ENCODE assay signal across 31 cellular contexts in the genomic region with DNA sequence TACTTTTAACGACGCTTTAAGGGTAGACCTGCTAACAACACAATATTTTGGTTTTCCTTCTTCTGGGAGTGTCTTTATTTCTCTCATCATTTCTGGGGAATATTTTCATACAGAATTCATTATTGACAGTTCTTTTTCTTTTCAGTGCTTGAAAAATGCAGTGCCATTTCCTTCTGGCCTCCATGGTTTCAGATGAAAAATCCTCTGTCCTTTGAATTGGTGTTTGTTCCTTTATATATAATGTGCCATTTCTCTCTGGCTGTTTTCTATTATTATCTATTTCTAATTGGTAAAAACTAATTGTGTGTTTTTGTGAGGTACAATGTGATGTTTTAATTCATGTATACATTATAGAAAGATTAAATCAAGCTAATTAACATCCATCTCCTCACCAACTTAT.
DNase-seq lines count a peak whose midpoint lies in the region; ATAC-seq and TF ChIP-seq lines count a peak whose summit lies in the region.
"Had no signal": no experiment of that assay in that cellular context is flagged by ENCODE, and none has a peak within 500 bp of the region (broad histone marks: within the 10 kb centered on the region; RNA-seq: fewer than 3 reads in every experiment).

No MANE protein-coding gene starts in this region.

- no peak for TF ChIP-seq CTCF in WTC11 (IDR thresholded peaks at IDR 0.05)
- TF ChIP-seq CTCF in endodermal cell (conservative IDR thresholded peaks at IDR 0.05) = no peak

- H3K4me1 Mint-ChIP-seq in WTC11 = peaks cover 5% of the 10 kb centered on the region; the same call in 1 of the 2 replicates
- H3K4me1 Mint-ChIP-seq in endodermal cell = peaks cover 28% of the 10 kb centered on the region
- H3K4me1 Mint-ChIP-seq: B cell; CD4-positive, CD25-positive, alpha-beta regulatory T cell had no signal

- H3K4me3 Mint-ChIP-seq in WTC11 (no peak overlapping the region), endodermal cell (no peak overlapping the region)
- H3K4me3 Mint-ChIP-seq: B cell; CD14-positive monocyte; CD4-positive, alpha-beta memory T cell; CD4-positive, alpha-beta T cell; CD4-positive, CD25-positive, alpha-beta regulatory T cell; CD8-positive, alpha-beta memory T cell; CD8-positive, alpha-beta T cell had no signal

- H3K9ac ChIP-seq in endodermal cell (ENCODE audit: extremely low read depth, low read length, poor library complexity, severe bottlenecking) = no peak overlapping the region
- H3K9ac ChIP-seq: BLaER1; BLaER1 treated with 17β-estradiol and CSF1 and Interleukin-3, amounts not matched to agents 10 nM and 100 nM had no signal

- H3K4me3 ChIP-seq in endodermal cell (ENCODE audit: low read length) = peak overlapping the region; percentile 11
- H3K4me3 ChIP-seq: A549; BLaER1; BLaER1 treated with 17β-estradiol and CSF1 and Interleukin-3, amounts not matched to agents 10 nM and 100 nM had no signal

- 97 to 100% methylated on average over 2 of the region's 2 CpGs for WGBS in endodermal cell (ENCODE audit: insufficient coverage in 1 of 2, insufficient read length in 1 of 2), 2 experiments

- peaks cover 33% of the 10 kb centered on the region for H3K9me3 ChIP-seq in endodermal cell (ENCODE audit: control insufficient read depth, low read length)
- H3K9me3 ChIP-seq: BE2C, Caco-2 had no signal

- POLR2A ChIA-PET in WTC11 (lab: Charles Lee) = no interaction called here

- H3K27me3 Mint-ChIP-seq in WTC11 (ENCODE audit: low read depth) = no peaks in the 10 kb centered on the region
- no peaks in the 10 kb centered on the region for H3K27me3 Mint-ChIP-seq in endodermal cell (ENCODE audit: insufficient read depth)

- no peaks in the 10 kb centered on the region for H3K27me3 ChIP-seq in endodermal cell (ENCODE audit: control insufficient read depth, insufficient read depth, low read length, poor library complexity, severe bottlenecking)
- H3K27me3 ChIP-seq: BE2C, BLaER1 had no signal

- H3K36me3 Mint-ChIP-seq in WTC11 (no peaks in the 10 kb centered on the region), endodermal cell (ENCODE audit: low read depth) (peaks cover 10% of the 10 kb centered on the region)
- H3K36me3 Mint-ChIP-seq: CD14-positive monocyte; CD4-positive, alpha-beta memory T cell; CD4-positive, CD25-positive, alpha-beta regulatory T cell; CD8-positive, alpha-beta memory T cell; CD8-positive, alpha-beta T cell had no signal

- H3K27ac ChIP-seq in endodermal cell (ENCODE audit: low read depth, low read length) = no peak overlapping the region
- H3K27ac ChIP-seq: 22Rv1; A549; BLaER1; BLaER1 treated with 17β-estradiol and CSF1 and Interleukin-3, amounts not matched to agents 10 nM and 100 nM; C4-2B had no signal

- no peak for DNase-seq in WTC11 (ENCODE audit: low spot score)
- no peak for DNase-seq in endodermal cell
- DNase-seq in activated CD4-positive, CD25-positive, alpha-beta regulatory T cell (lab: John Stamatoyannopoulos, UW) = no peak
- DNase-seq in HuH-7.5 (ENCODE audit: low spot score) = no peak
- DNase-seq: 8988T; ACHN; AML-193; BE2C; C1 segment of cervical spinal cord; Caco-2; Calu3; CD4-positive, alpha-beta memory T cell; CD4-positive, alpha-beta T cell; CD4-positive, CD25-positive, alpha-beta regulatory T cell; CD8-positive, alpha-beta memory T cell; CD8-positive, alpha-beta T cell; COR-L47; DMS 273 treated with DMSO at 0.1 percent for 48 hours; DMS153; DMS53; DMS79; DMS79 treated with DMSO at 0.1 percent for 48 hours; DND-41; EL had no signal

- CTCF ChIA-PET in WTC11 (lab: Charles Lee) = no interaction called here

- H3K27ac Mint-ChIP-seq in WTC11 (no peak overlapping the region), endodermal cell (no peak overlapping the region)
- H3K27ac Mint-ChIP-seq: B cell; CD14-positive monocyte; CD4-positive, alpha-beta memory T cell; CD4-positive, alpha-beta T cell; CD4-positive, CD25-positive, alpha-beta regulatory T cell; CD8-positive, alpha-beta memory T cell; CD8-positive, alpha-beta T cell had no signal

- ATAC-seq in WTC11 = no peak
- ATAC-seq: A549; CD8-positive, alpha-beta T cell had no signal

- no peaks in the 10 kb centered on the region for H3K36me3 ChIP-seq in endodermal cell (ENCODE audit: control insufficient read depth, insufficient read depth, low read length)
- H3K36me3 ChIP-seq: BE2C; BLaER1; BLaER1 treated with 17β-estradiol and CSF1 and Interleukin-3, amounts not matched to agents 10 nM and 100 nM had no signal

- peaks cover 4% of the 10 kb centered on the region for H3K4me1 ChIP-seq in endodermal cell (ENCODE audit: control insufficient read depth, insufficient read depth, low read length)
- H3K4me1 ChIP-seq: BE2C, Caco-2 had no signal

- peaks cover 16% of the 10 kb centered on the region for H3K9me3 Mint-ChIP-seq in WTC11
- peaks cover 17% of the 10 kb centered on the region for H3K9me3 Mint-ChIP-seq in endodermal cell
- H3K9me3 Mint-ChIP-seq: CD4-positive, alpha-beta T cell had no signal

TF ChIP-seq in WTC11, 78 proteins besides CTCF, POLR2A, EP300 and RAD21:
- peak; percentile 54; the same call in 1 of the 2 replicates for TF ChIP-seq ZNF317 (CRISPR knock-in tag; IDR thresholded peaks at IDR 0.05; ENCODE audit: borderline replicate concordance, low read depth)
- no peak for TF ChIP-seq PRRX2 (CRISPR knock-in tag; IDR thresholded peaks at IDR 0.05)
